In genomic region chr6:25992413-25993037, GRCh38 we compare ENCODE assay signal across 1 cellular context.
TF ChIP-seq lines count a peak whose summit lies in the region.

No MANE protein-coding gene starts in this region.

TF ChIP-seq in HepG2, 621 proteins besides CTCF, POLR2A, EP300 and RAD21 (continued from another document and continues in another):
- TF ChIP-seq ZNF407 (CRISPR knock-in tag; IDR thresholded peaks at IDR 0.05; ENCODE audit: not compliant biosample characterization) (peak; percentile 80), MZF1 (CRISPR knock-in tag; IDR thresholded peaks at IDR 0.05; ENCODE audit: borderline replicate concordance) (no peak), RFX3 (CRISPR knock-in tag; IDR thresholded peaks at IDR 0.05) (no peak), MAZ (IDR thresholded peaks at IDR 0.05; ENCODE audit: borderline replicate concordance, low read depth, low read length) (peak; percentile 98), MAZ (CRISPR knock-in tag; IDR thresholded peaks at IDR 0.05; ENCODE audit: low read depth) (peak; percentile 100), ZNF12 (CRISPR knock-in tag; IDR thresholded peaks at IDR 0.05) (peak; percentile 46; the same call in 1 of the 2 replicates), NONO (IDR thresholded peaks at IDR 0.05) (no peak), NONO (CRISPR knock-in tag; conservative IDR thresholded peaks at IDR 0.05) (peak; percentile 99), NFE2 (CRISPR knock-in tag; IDR thresholded peaks at IDR 0.05) (no peak), SNAPC4 (CRISPR knock-in tag; IDR thresholded peaks at IDR 0.05) (no peak), NR2F1 (CRISPR knock-in tag; IDR thresholded peaks at IDR 0.05) (no peak), ZNF609 (CRISPR knock-in tag; IDR thresholded peaks at IDR 0.05; ENCODE audit: borderline replicate concordance) (0 out of 2 replicates have a peak, but pooled peaks have one; percentile 43), NR2C2 (CRISPR knock-in tag; IDR thresholded peaks at IDR 0.05; ENCODE audit: borderline replicate concordance) (peak; percentile 44; the same call in 1 of the 2 replicates), SMAD1 (CRISPR knock-in tag; IDR thresholded peaks at IDR 0.05; ENCODE audit: borderline replicate concordance, low read depth) (peak; percentile 95; the same call in 1 of the 2 replicates), KLF11 (CRISPR knock-in tag; IDR thresholded peaks at IDR 0.05) (0 out of 2 replicates have a peak, but pooled peaks have one; percentile 20), ZNF83 (CRISPR knock-in tag; IDR thresholded peaks at IDR 0.05; ENCODE audit: borderline replicate concordance) (peak; percentile 59; the same call in 1 of the 2 replicates), ZSCAN20 (CRISPR knock-in tag; IDR thresholded peaks at IDR 0.05; ENCODE audit: borderline replicate concordance) (peak; percentile 44), ZMYM4 (CRISPR knock-in tag; IDR thresholded peaks at IDR 0.05) (peak; percentile 98), ZNF232 (CRISPR knock-in tag; IDR thresholded peaks at IDR 0.05; ENCODE audit: borderline replicate concordance) (peak; percentile 22; the same call in 1 of the 2 replicates), RBM39 (IDR thresholded peaks at IDR 0.05; ENCODE audit: low read depth, low read length, poor library complexity, severe bottlenecking) (peak; percentile 95), SUZ12 (IDR thresholded peaks at IDR 0.05; ENCODE audit: low read depth, low read length) (no peak)
- TF ChIP-seq, protein P1, sequence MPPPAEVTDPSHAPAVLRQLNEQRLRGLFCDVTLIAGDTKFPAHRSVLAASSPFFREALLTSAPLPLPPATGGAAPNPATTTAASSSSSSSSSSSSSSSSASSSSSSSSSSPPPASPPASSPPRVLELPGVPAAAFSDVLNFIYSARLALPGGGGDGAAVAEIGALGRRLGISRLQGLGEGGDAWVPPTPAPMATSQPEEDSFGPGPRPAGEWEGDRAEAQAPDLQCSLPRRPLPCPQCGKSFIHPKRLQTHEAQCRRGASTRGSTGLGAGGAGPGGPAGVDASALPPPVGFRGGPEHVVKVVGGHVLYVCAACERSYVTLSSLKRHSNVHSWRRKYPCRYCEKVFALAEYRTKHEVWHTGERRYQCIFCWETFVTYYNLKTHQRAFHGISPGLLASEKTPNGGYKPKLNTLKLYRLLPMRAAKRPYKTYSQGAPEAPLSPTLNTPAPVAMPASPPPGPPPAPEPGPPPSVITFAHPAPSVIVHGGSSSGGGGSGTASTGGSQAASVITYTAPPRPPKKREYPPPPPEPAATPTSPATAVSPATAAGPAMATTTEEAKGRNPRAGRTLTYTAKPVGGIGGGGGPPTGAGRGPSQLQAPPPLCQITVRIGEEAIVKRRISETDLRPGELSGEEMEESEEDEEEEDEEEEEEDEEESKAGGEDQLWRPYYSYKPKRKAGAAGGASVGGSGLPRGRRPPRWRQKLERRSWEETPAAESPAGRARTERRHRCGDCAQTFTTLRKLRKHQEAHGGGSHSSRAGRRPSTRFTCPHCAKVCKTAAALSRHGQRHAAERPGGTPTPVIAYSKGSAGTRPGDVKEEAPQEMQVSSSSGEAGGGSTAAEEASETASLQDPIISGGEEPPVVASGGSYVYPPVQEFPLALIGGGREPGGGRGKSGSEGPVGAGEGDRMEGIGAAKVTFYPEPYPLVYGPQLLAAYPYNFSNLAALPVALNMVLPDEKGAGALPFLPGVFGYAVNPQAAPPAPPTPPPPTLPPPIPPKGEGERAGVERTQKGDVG (CRISPR knock-in tag; IDR thresholded peaks at IDR 0.05; ENCODE audit: borderline replicate concordance), result no peak; the same call in 1 of the 2 replicates
- TF ChIP-seq, protein P2, sequence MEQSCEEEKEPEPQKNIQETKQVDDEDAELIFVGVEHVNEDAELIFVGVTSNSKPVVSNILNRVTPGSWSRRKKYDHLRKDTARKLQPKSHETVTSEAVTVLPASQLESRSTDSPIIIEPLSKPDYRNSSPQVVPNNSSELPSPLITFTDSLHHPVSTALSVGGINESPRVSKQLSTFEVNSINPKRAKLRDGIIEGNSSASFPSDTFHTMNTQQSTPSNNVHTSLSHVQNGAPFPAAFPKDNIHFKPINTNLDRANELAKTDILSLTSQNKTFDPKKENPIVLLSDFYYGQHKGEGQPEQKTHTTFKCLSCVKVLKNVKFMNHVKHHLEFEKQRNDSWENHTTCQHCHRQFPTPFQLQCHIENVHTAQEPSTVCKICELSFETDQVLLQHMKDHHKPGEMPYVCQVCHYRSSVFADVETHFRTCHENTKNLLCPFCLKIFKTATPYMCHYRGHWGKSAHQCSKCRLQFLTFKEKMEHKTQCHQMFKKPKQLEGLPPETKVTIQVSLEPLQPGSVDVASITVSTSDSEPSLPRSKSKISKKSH (CRISPR knock-in tag; IDR thresholded peaks at IDR 0.05; ENCODE audit: borderline replicate concordance), result peak; percentile 24; the same call in 1 of the 2 replicates
- TF ChIP-seq, protein P3, sequence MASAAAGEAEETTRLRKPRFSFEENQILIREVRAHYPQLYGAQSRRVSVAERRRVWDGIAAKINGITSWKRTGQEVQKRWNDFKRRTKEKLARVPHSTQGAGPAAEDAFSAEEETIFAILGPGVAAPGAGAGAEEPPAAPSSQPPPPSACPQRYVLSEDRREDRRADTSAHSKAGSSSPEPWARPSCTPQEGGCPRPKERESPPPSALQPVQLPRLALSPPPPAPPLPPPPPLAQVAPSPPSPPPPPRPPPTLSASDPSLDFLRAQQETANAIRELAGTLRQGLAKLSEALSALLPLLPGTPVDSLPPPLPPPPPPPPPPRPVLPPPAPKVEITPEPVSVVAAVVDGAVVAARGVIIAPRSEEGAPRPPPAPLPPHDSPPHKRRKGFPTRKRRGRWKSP (CRISPR knock-in tag; IDR thresholded peaks at IDR 0.05), result peak; percentile 96
